ENCODE assay signal across 14 cellular contexts in genomic region chr6:4577406-4577805, GRCh38.
DNase-seq lines count a peak whose midpoint lies in the region; ATAC-seq and TF ChIP-seq lines count a peak whose summit lies in the region.
"Had no signal": no experiment of that assay in that cellular context is flagged by ENCODE, and none has a peak within 500 bp of the region (broad histone marks: within the 10 kb centered on the region; RNA-seq: fewer than 3 reads in every experiment).

No MANE protein-coding gene starts in this region.

- peaks cover 12% of the 10 kb centered on the region for H3K4me1 ChIP-seq in RWPE2 (ENCODE audit: insufficient read depth, poor library complexity, severe bottlenecking)
- peaks cover 2% of the 10 kb centered on the region for H3K4me1 ChIP-seq in prostate gland (replicated peaks)

- H3K36me3 ChIP-seq in RWPE2 (ENCODE audit: low read depth) = no peaks in the 10 kb centered on the region
- no peaks in the 10 kb centered on the region for H3K36me3 ChIP-seq in prostate gland
- H3K36me3 ChIP-seq: upper lobe of left lung had no signal

- H3K9me3 ChIP-seq in RWPE2 (ENCODE audit: severe bottlenecking) (peaks cover 2% of the 10 kb centered on the region), prostate gland (no peaks in the 10 kb centered on the region)

- H3K27me3 ChIP-seq in RWPE2 (ENCODE audit: insufficient read depth, poor library complexity, severe bottlenecking) (no peaks in the 10 kb centered on the region), prostate gland (replicated peaks; ENCODE audit: insufficient read depth) (no peaks in the 10 kb centered on the region)
- H3K27me3 ChIP-seq: upper lobe of left lung had no signal

- peak; percentile 97 for DNase-seq in AG10803 (ENCODE audit: low read depth)
- no peak for DNase-seq in RWPE2 (ENCODE audit: low spot score)
- peak; percentile 96 for DNase-seq in fibroblast of mammary gland (ENCODE audit: low read depth)
- peak; percentile 53 for DNase-seq in prostate gland (ENCODE audit: low spot score)
- no peak for DNase-seq in ureter (ENCODE audit: low spot score)
- DNase-seq in Kasumi-1 (lab: John Stamatoyannopoulos, UW) = no peak
- DNase-seq: activated B cell treated with CpG ODN at 0.5 μM for 24 hours; activated T-cell treated with anti-CD3 and anti-CD28 coated beads, Interleukin-2, amount 50 U/mL, for 4 hours; COR-L47; NCI-H2107; RPMI8226 had no signal

- WGBS in prostate gland = 9% methylated on average over 2 of the region's 2 CpGs

- intact Hi-C loops in prostate gland (cut with DNase I) = no loop called here

- TF ChIP-seq POLR2A in prostate gland (IDR thresholded peaks at IDR 0.05) = no peak

- TF ChIP-seq CTCF in AG10803 (conservative IDR thresholded peaks at IDR 0.05; ENCODE audit: low read length) (no peak), RWPE2 (IDR thresholded peaks at IDR 0.05; ENCODE audit: poor library complexity, severe bottlenecking) (no peak), fibroblast of mammary gland (conservative IDR thresholded peaks at IDR 0.05; ENCODE audit: control insufficient read depth, insufficient read depth, low read depth, low read length) (no peak), prostate gland (IDR thresholded peaks at IDR 0.05) (no peak)

- ATAC-seq in RWPE2 (ENCODE audit: low read depth) = peak; percentile 49; the same call in 2 of the 3 replicates
- ATAC-seq in HG02588 (IDR thresholded peaks at IDR 0.05; ENCODE audit: unreplicated experiment) = no peak
- no peak for ATAC-seq in HG02973 (IDR thresholded peaks at IDR 0.05; ENCODE audit: unreplicated experiment)
- ATAC-seq: activated T-cell treated with anti-CD3 and anti-CD28 coated beads, Interleukin-2, amount 50 U/mL, for 4 hours had no signal

- H3K27ac ChIP-seq in RWPE2 (ENCODE audit: poor library complexity, severe bottlenecking) (no peak overlapping the region), prostate gland (no peak overlapping the region)

- H3K4me3 ChIP-seq in AG10803 (ENCODE audit: low read length) (no peak overlapping the region), RWPE2 (ENCODE audit: severe bottlenecking) (no peak overlapping the region), fibroblast of mammary gland (ENCODE audit: control insufficient read depth, low read depth, low read length) (no peak overlapping the region), prostate gland (no peak overlapping the region)
- H3K4me3 ChIP-seq: upper lobe of left lung had no signal

Comparison
In these comparisons a context has a peak if more than half of its experiments do, and no peak if none do; other contexts are left out.
1. DNase-seq: peak in AG10803 (single experiment), fibroblast of mammary gland (single experiment) and prostate gland (single experiment); none in RWPE2 (single experiment), ureter (single experiment) and Kasumi-1 (0 of 2).